ENCODE assay signal across 8 cellular contexts in the genomic region with DNA sequence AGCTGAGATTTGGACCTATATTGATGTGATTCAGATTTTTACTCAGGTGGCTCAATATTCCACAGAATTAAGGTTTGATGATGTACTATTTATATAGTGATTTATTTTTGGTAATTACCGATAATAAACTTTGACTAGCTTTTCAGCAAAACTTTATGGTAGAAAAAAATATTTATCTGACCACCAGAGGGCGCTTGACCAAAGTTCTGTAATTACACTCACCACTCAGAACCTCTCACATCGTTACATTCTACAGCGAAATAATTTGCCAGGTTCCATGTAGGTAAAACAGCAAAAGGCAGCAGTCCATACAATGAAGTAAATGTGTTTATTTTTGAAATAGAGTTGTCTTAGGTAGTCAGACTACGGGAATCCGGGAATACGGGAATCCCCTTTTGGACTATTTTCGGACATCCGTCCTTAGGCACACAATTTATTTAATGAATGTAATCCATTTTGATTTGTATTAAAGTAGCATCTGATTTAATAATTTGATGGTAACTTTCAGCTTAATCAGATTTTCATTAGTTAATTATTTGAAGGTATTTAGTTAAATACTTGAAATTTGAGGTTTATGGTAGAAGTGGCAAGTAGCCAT.
DNase-seq lines count a peak whose midpoint lies in the region; ATAC-seq, FAIRE-seq and TF ChIP-seq lines count a peak whose summit lies in the region.

No MANE protein-coding gene starts in this region.

- FAIRE-seq in HTR-8/SVneo (lab: Jason Lieb, UNC) = peak; percentile 74

- WGBS in sigmoid colon, 2 donors = 50 to 56% methylated on average over 9 of the region's 9 CpGs

- no peaks in the 10 kb centered on the region for H3K9me3 ChIP-seq in SU-DHL-6 (ENCODE audit: insufficient read depth, low read length)
- H3K9me3 ChIP-seq in sigmoid colon = no peaks in the 10 kb centered on the region

- ATAC-seq in GM21825 (IDR thresholded peaks at IDR 0.05; ENCODE audit: unreplicated experiment) = no peak
- ATAC-seq in HG03460 (IDR thresholded peaks at IDR 0.05; ENCODE audit: unreplicated experiment) = no peak

- H4K20me1 ChIP-seq in SU-DHL-6 (ENCODE audit: low read depth, low read length) = no peaks in the 10 kb centered on the region

- no peak overlapping the region for H3K4me2 ChIP-seq in SU-DHL-6 (ENCODE audit: low read depth, low read length, poor library complexity, severe bottlenecking)

- peak; percentile 75 for DNase-seq in activated CD4-positive, alpha-beta T cell treated with anti-CD3 and anti-CD28 coated beads, Interleukin-2, amount 10 ng/mL, durations not matched to agents 24 days and 14 days
- DNase-seq in activated CD4-positive, alpha-beta T cell treated with anti-CD3 and anti-CD28 coated beads, Interleukin-2, amount 50 U/mL, for 1 hour = no peak
- DNase-seq in HTR-8/SVneo (ENCODE audit: insufficient read length, low spot score) (no peak), foreskin melanocyte (peak; percentile 29), sigmoid colon (no peak)

- H3K4me1 ChIP-seq in sigmoid colon = no peaks in the 10 kb centered on the region

- H3K36me3 Mint-ChIP-seq in activated CD4-positive, alpha-beta T cell treated with anti-CD3 and anti-CD28 coated beads, Interleukin-2, amount 10 ng/mL, durations not matched to agents 24 days and 14 days (ENCODE audit: low read depth) = no peaks in the 10 kb centered on the region

- no peak for TF ChIP-seq EP300 in sigmoid colon (IDR thresholded peaks at IDR 0.05)

- no peaks in the 10 kb centered on the region for H3K27me3 Mint-ChIP-seq in activated CD4-positive, alpha-beta T cell treated with anti-CD3 and anti-CD28 coated beads, Interleukin-2, amount 10 ng/mL, durations not matched to agents 24 days and 14 days

- H2AFZ ChIP-seq in SU-DHL-6 (ENCODE audit: low read depth, low read length, severe bottlenecking) = no peak overlapping the region

- H3K9ac ChIP-seq in SU-DHL-6 (ENCODE audit: low read length) = no peak overlapping the region

- H3K4me3 Mint-ChIP-seq in activated CD4-positive, alpha-beta T cell treated with anti-CD3 and anti-CD28 coated beads, Interleukin-2, amount 10 ng/mL, durations not matched to agents 24 days and 14 days = no peak overlapping the region

- no peak overlapping the region for H3K27ac ChIP-seq in SU-DHL-6 (ENCODE audit: low read depth, low read length)
- no peak overlapping the region for H3K27ac ChIP-seq in sigmoid colon

- TF ChIP-seq POLR2A in sigmoid colon (IDR thresholded peaks at IDR 0.05) = no peak

- no peaks in the 10 kb centered on the region for H3K9me3 Mint-ChIP-seq in activated CD4-positive, alpha-beta T cell treated with anti-CD3 and anti-CD28 coated beads, Interleukin-2, amount 10 ng/mL, durations not matched to agents 24 days and 14 days

- H3K4me3 ChIP-seq in SU-DHL-6 (ENCODE audit: insufficient read depth, low read length, poor library complexity, severe bottlenecking) (no peak overlapping the region), sigmoid colon (no peak overlapping the region)

- H3K4me1 Mint-ChIP-seq in activated CD4-positive, alpha-beta T cell treated with anti-CD3 and anti-CD28 coated beads, Interleukin-2, amount 10 ng/mL, durations not matched to agents 24 days and 14 days = no peaks in the 10 kb centered on the region

- H3K9me2 ChIP-seq in SU-DHL-6 (replicated peaks; ENCODE audit: insufficient read depth, low read length) = no peaks in the 10 kb centered on the region

- H3K27me3 ChIP-seq in SU-DHL-6 (ENCODE audit: low read length) = no peaks in the 10 kb centered on the region
- no peaks in the 10 kb centered on the region for H3K27me3 ChIP-seq in sigmoid colon

- H3F3A ChIP-seq in SU-DHL-6 (ENCODE audit: insufficient read depth) = no peaks in the 10 kb centered on the region

- no peaks in the 10 kb centered on the region for H3K79me2 ChIP-seq in SU-DHL-6 (ENCODE audit: insufficient read depth, low read length)

- no peak overlapping the region for H3K27ac Mint-ChIP-seq in activated CD4-positive, alpha-beta T cell treated with anti-CD3 and anti-CD28 coated beads, Interleukin-2, amount 10 ng/mL, durations not matched to agents 24 days and 14 days

- intact Hi-C loops in activated CD4-positive, alpha-beta T cell treated with anti-CD3 and anti-CD28 coated beads, Interleukin-2, amount 10 ng/mL, durations not matched to agents 24 days and 14 days (cut with micrococcal nuclease) = loop anchor here (5.0 kb wide), 1 partner anchor 1051 kb away; no protein-coding TSS in a partner anchor
- intact Hi-C loops in sigmoid colon (cut with DNase I) = loop anchor here (5.0 kb wide), 2 partner anchors 144 to 1051 kb away; a partner anchor contains a TSS

- H3K36me3 ChIP-seq in SU-DHL-6 (ENCODE audit: low read length) = no peaks in the 10 kb centered on the region
- H3K36me3 ChIP-seq in sigmoid colon = no peaks in the 10 kb centered on the region

- peak; percentile 57 for TF ChIP-seq CTCF in SU-DHL-6 (IDR thresholded peaks at IDR 0.05; ENCODE audit: insufficient read depth, low read length, poor library complexity, severe bottlenecking)
- TF ChIP-seq CTCF in sigmoid colon (IDR thresholded peaks at IDR 0.05) = peak; percentile 16 to 66 (median 48)

Comparison
In these comparisons a context has a peak if more than half of its experiments do, and no peak if none do; other contexts are left out.
1. DNase-seq: peak in activated CD4-positive, alpha-beta T cell treated with anti-CD3 and anti-CD28 coated beads, Interleukin-2, amount 10 ng/mL, durations not matched to agents 24 days and 14 days (single experiment) and foreskin melanocyte (single experiment); none in activated CD4-positive, alpha-beta T cell treated with anti-CD3 and anti-CD28 coated beads, Interleukin-2, amount 50 U/mL, for 1 hour (single experiment), HTR-8/SVneo (single experiment) and sigmoid colon (single experiment).